In the genomic region with DNA sequence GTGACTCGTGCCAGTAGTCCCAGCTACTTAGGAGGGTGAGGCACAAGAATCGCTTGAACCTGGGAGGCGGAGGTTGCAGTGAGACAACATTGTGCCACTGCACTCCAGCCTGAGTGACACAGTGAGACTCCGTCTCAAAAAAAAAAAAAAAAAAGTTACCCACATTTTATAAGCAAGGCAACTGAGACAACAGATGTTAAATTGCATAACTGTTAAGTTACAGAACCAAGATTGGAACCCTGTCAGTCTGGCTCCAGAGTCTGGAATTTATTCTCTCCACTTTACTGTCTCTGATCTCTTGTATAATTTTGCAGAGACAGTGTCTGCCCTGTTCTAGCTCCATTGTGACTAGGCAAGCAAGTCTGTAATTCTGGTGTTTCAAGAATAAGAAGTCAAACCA, we compare ENCODE assay signal across 29 cellular contexts. TPM values are rescaled to one million over a fixed set of nuclear protein-coding genes. Genes with fewer than 3 reads are reported as not detected.
DNase-seq lines count a peak whose midpoint lies in the region; ATAC-seq and TF ChIP-seq lines count a peak whose summit lies in the region.
"Had no signal": no experiment of that assay in that cellular context is flagged by ENCODE, and none has a peak within 500 bp of the region (broad histone marks: within the 10 kb centered on the region; RNA-seq: fewer than 3 reads in every experiment).

No MANE protein-coding gene starts in this region.

- no peaks in the 10 kb centered on the region for H3K27me3 Mint-ChIP-seq in nephron progenitor cell (ENCODE audit: low read depth, poor library complexity)
- H3K27me3 Mint-ChIP-seq: activated CD8-positive, alpha-beta T cell treated with anti-CD3 and anti-CD28 coated beads for 36 hours had no signal

- RAD21 ChIA-PET in HCT116 (lab: Charles Lee; ENCODE audit: low non-redundant PET in 1 of 2, low total read pairs in 2 of 2, uncharacterized antibody in 2 of 2, unreplicated experiment in 2 of 2) = no interaction called here

- H4K20me1 ChIP-seq in HCT116 (ENCODE audit: insufficient read depth) = no peaks in the 10 kb centered on the region

- in situ Hi-C loops in Panc1 (cut with HindIII; ENCODE audit: low pct_unique_long_range_greater_than_20kb, low sequenced_read_pairs) = no loop called here

- no peak overlapping the region for H3K9ac ChIP-seq in HCT116 (ENCODE audit: low read length)

- peaks cover 12% of the 10 kb centered on the region for H3K36me3 Mint-ChIP-seq in nephron progenitor cell (ENCODE audit: low read depth)

- BruUV-seq in HCT116 (replicated peaks; lab: Mats Ljungman, UMichigan) (no TSS peak), Panc1 (replicated peaks; lab: Mats Ljungman, UMichigan) (no TSS peak)

- peaks cover 6% of the 10 kb centered on the region for H3K79me2 ChIP-seq in HCT116 (ENCODE audit: insufficient read depth, low read length)

- no peak for TF ChIP-seq CTCF in HCT116 (IDR thresholded peaks at IDR 0.05 in 2 of 3, conservative IDR thresholded peaks at IDR 0.05 in 1 of 3; ENCODE audit: borderline replicate concordance in 1 of 3, insufficient read depth in 1 of 3, low read depth in 2 of 3, low read length in 2 of 3)
- TF ChIP-seq CTCF in Panc1 (IDR thresholded peaks at IDR 0.05) = no peak
- no peak for TF ChIP-seq CTCF in sigmoid colon (IDR thresholded peaks at IDR 0.05)
- TF ChIP-seq CTCF in nephron progenitor cell (IDR thresholded peaks at IDR 0.05) = no peak

- H2AFZ ChIP-seq in HCT116 (ENCODE audit: low read depth, low read length, poor library complexity, severe bottlenecking) = no peak overlapping the region

- H3K4me3 ChIP-seq in HCT116 (replicated peaks in 1 of 2; ENCODE audit: low read depth in 1 of 2, low read length in 2 of 2) (no peak overlapping the region), Panc1 (ENCODE audit: low read depth in 2 of 2, low read length in 2 of 2) (no peak overlapping the region), sigmoid colon (no peak overlapping the region)
- H3K4me3 ChIP-seq: esophagus squamous epithelium, gastrocnemius medialis, K562, lung, MG63, right lobe of liver, tibial artery had no signal

- no peak overlapping the region for H3K4me3 Mint-ChIP-seq in nephron progenitor cell
- H3K4me3 Mint-ChIP-seq: activated CD4-positive, alpha-beta T cell treated with anti-CD3 and anti-CD28 coated beads for 36 hours; activated CD8-positive, alpha-beta T cell treated with anti-CD3 and anti-CD28 coated beads for 36 hours; activated T-helper 1 cell treated with anti-CD3 and anti-CD28 coated beads, Interleukin-12 subunit alpha, Interleukin-12 subunit beta, Interleukin-2, Interleukin-4 antibody, amounts not matched to agents 30 ng/mL and 10 ng/mL and 1 ng/mL, durations not matched to agents 14 hours and 24 hours and 36 hours; T-helper 2 cell treated with Interferon-gamma antibody and Interleukin-4, amounts not matched to agents 5 μg/mL and 100 μg/mL, for 36 hours had no signal

- POLR2A ChIA-PET in HCT116 (lab: Charles Lee) (interaction anchor here (1.5 to 1.8 kb wide), 2 partner anchors 9 to 16 kb away, joined by 3 to 11 read pairs; no protein-coding TSS in a partner anchor), Panc1 (lab: Charles Lee) (no interaction called here)

- 89 to 94% methylated on average over 4 of the region's 4 CpGs for WGBS in sigmoid colon, 2 donors

- H3K4me1 Mint-ChIP-seq in nephron progenitor cell = peaks cover 35% of the 10 kb centered on the region

- H3K36me3 ChIP-seq in HCT116 (ENCODE audit: control insufficient read depth in 1 of 2, insufficient read depth in 2 of 2, low read length in 2 of 2) (no peaks in the 10 kb centered on the region), Panc1 (ENCODE audit: control insufficient read depth, insufficient read depth, low read length) (no peaks in the 10 kb centered on the region), sigmoid colon (no peaks in the 10 kb centered on the region)
- H3K36me3 ChIP-seq: esophagus squamous epithelium, gastrocnemius medialis, MG63, right lobe of liver, tibial artery had no signal

- H3K9me3 Mint-ChIP-seq in nephron progenitor cell = peaks cover 15% of the 10 kb centered on the region
- H3K9me3 Mint-ChIP-seq: activated CD8-positive, alpha-beta T cell treated with anti-CD3 and anti-CD28 coated beads for 36 hours; activated T-helper 1 cell treated with anti-CD3 and anti-CD28 coated beads, Interleukin-12 subunit alpha, Interleukin-12 subunit beta, Interleukin-2, Interleukin-4 antibody, amounts not matched to agents 30 ng/mL and 10 ng/mL and 1 ng/mL, durations not matched to agents 14 hours and 24 hours and 36 hours; T-helper 2 cell treated with Interferon-gamma antibody and Interleukin-4, amounts not matched to agents 5 μg/mL and 100 μg/mL, for 36 hours had no signal

- no peak for TF ChIP-seq EP300 in sigmoid colon (IDR thresholded peaks at IDR 0.05)

- H3K9me3 ChIP-seq in HCT116 (ENCODE audit: control insufficient read depth in 1 of 2, insufficient read depth in 1 of 2, low read depth in 1 of 2, low read length in 2 of 2) = no peaks in the 10 kb centered on the region
- H3K9me3 ChIP-seq in Panc1 (ENCODE audit: control insufficient read depth, insufficient read depth, low read depth, low read length) = no peaks in the 10 kb centered on the region; the same call in 1 of the 2 replicates
- no peaks in the 10 kb centered on the region for H3K9me3 ChIP-seq in sigmoid colon
- H3K9me3 ChIP-seq: Caco-2, esophagus squamous epithelium, gastrocnemius medialis, MG63, right lobe of liver, tibial artery had no signal

- no peak overlapping the region for H3K27ac ChIP-seq in HCT116 (ENCODE audit: low read depth, low read length)
- peak overlapping the region; percentile 100 for H3K27ac ChIP-seq in Panc1 (ENCODE audit: low read length)
- H3K27ac ChIP-seq in sigmoid colon = peak overlapping the region in 3 of 4 donors; percentile 94 to 99 (median 98)
- H3K27ac ChIP-seq: C4-2B, gastrocnemius medialis, right lobe of liver had no signal

- no peak for ATAC-seq in HCT116
- no peak for ATAC-seq in Panc1
- peak; percentile 36 for ATAC-seq in left ventricle myocardium superior
- ATAC-seq in HG03045 (IDR thresholded peaks at IDR 0.05; ENCODE audit: unreplicated experiment) = no peak
- ATAC-seq: activated CD4-positive, alpha-beta T cell treated with anti-CD3 and anti-CD28 coated beads for 36 hours; activated CD8-positive, alpha-beta T cell treated with anti-CD3 and anti-CD28 coated beads for 36 hours; gastrocnemius medialis; K562; PC-3; right lobe of liver had no signal

- H3K4me1 ChIP-seq in HCT116 (ENCODE audit: control insufficient read depth in 1 of 2, insufficient read depth in 2 of 2, low read length in 2 of 2) (peaks cover 24 to 53% of the 10 kb centered on the region in 2 experiments), Panc1 (ENCODE audit: control insufficient read depth, insufficient read depth, low read length) (peaks cover 34% of the 10 kb centered on the region), sigmoid colon (peaks cover 0 to 48% (median 34%) of the 10 kb centered on the region in 4 donors)

- DNase-seq in HCT116 (ENCODE audit: low read depth, low spot score) (no peak), Panc1 (ENCODE audit: low read depth, low spot score) (no peak), left ventricle myocardium superior (no peak), sigmoid colon (no peak), nephron progenitor cell (no peak)
- no peak for DNase-seq in stimulated activated CD4-positive, alpha-beta T cell treated with anti-CD3 and anti-CD28 coated beads, Interleukin-2, amount 100 ng/mL, for 24 hours
- DNase-seq: activated CD4-positive, alpha-beta T cell treated with anti-CD3 and anti-CD28 coated beads for 36 hours; activated CD8-positive, alpha-beta memory T cell treated with anti-CD3 and anti-CD28 coated beads, Interleukin-2, amount 50 U/mL, for 48 hours; activated CD8-positive, alpha-beta T cell treated with anti-CD3 and anti-CD28 coated beads for 36 hours; activated naive CD4-positive, alpha-beta T cell treated with Interleukin-2 at 50 U/mL for 16 hours; Caco-2; DMS79; esophagus squamous epithelium; gastrocnemius medialis; kidney glomerular epithelial cell; MG63; NCI-H2029; NCI-H524; PC-3; right lobe of liver; SIG-M5; stimulated activated CD4-positive, alpha-beta T cell treated with anti-CD3 and anti-CD28 coated beads, Interleukin-4, amount 100 ng/mL, for 24 hours; tibial artery had no signal

- H3K27ac Mint-ChIP-seq in nephron progenitor cell = no peak overlapping the region
- H3K27ac Mint-ChIP-seq: activated CD4-positive, alpha-beta T cell treated with anti-CD3 and anti-CD28 coated beads for 36 hours; activated CD8-positive, alpha-beta T cell treated with anti-CD3 and anti-CD28 coated beads for 36 hours; activated T-helper 1 cell treated with anti-CD3 and anti-CD28 coated beads, Interleukin-12 subunit alpha, Interleukin-12 subunit beta, Interleukin-2, Interleukin-4 antibody, amounts not matched to agents 30 ng/mL and 10 ng/mL and 1 ng/mL, durations not matched to agents 14 hours and 24 hours and 36 hours; T-helper 2 cell treated with Interferon-gamma antibody and Interleukin-4, amounts not matched to agents 5 μg/mL and 100 μg/mL, for 36 hours had no signal

- no peaks in the 10 kb centered on the region for H3K27me3 ChIP-seq in HCT116 (ENCODE audit: insufficient read depth, low read length)
- no peaks in the 10 kb centered on the region for H3K27me3 ChIP-seq in Panc1 (ENCODE audit: control insufficient read depth, insufficient read depth, low read length)
- H3K27me3 ChIP-seq in sigmoid colon = no peaks in the 10 kb centered on the region
- H3K27me3 ChIP-seq: esophagus squamous epithelium, gastrocnemius medialis, MG63, right lobe of liver, tibial artery had no signal

- TF ChIP-seq POLR2A in HCT116 (IDR thresholded peaks at IDR 0.05; ENCODE audit: borderline replicate concordance, extremely low read depth, insufficient read depth, insufficient read length) (no peak), sigmoid colon (IDR thresholded peaks at IDR 0.05) (no peak)

- CTCF ChIA-PET in HCT116 (lab: Charles Lee) = no interaction called here
- CTCF ChIA-PET in Panc1 (lab: Charles Lee) = interaction anchor here (0.7 kb wide), 1 partner anchor 40 kb away, joined by 3 read pairs; no protein-coding TSS in a partner anchor

- intact Hi-C loops in HCT116 (cut with micrococcal nuclease) (no loop called here), Panc1 (cut with micrococcal nuclease; ENCODE audit: unreplicated experiment) (loop anchor here (5.0 kb wide), 1 partner anchor 43 kb away; no protein-coding TSS in a partner anchor), left ventricle myocardium superior (cut with micrococcal nuclease) (no loop called here), sigmoid colon (cut with DNase I) (no loop called here)

- TF ChIP-seq RAD21 in HCT116 (IDR thresholded peaks at IDR 0.05; ENCODE audit: low read depth) = no peak

- peak overlapping the region; percentile 15 for H3K4me2 ChIP-seq in HCT116 (ENCODE audit: low read length)

- H3K9me2 ChIP-seq in HCT116 (ENCODE audit: insufficient read depth) = no peaks in the 10 kb centered on the region

TF ChIP-seq in HCT116, 20 proteins besides CTCF, POLR2A, EP300 and RAD21 (continues in another document):
- TF ChIP-seq SP1 (IDR thresholded peaks at IDR 0.05; ENCODE audit: low read depth) (no peak), EZH2 (IDR thresholded peaks at IDR 0.05) (no peak)

RNA-seq across cellular contexts. Expression of a gene that starts 6.2 kb away (rescaled TPM):
- 366 TPM for total RNA-seq in HCT116 (2021; ENCODE audit: unreplicated experiment)
- polyA plus RNA-seq in HCT116 (2012) = 200 and 253 TPM in 2 replicates
- 803 TPM for total RNA-seq in Panc1 (2021; ENCODE audit: unreplicated experiment)
- polyA plus RNA-seq in Panc1 (2012; ENCODE audit: insufficient read length) = 484 TPM
- 551 TPM for total RNA-seq in left ventricle myocardium superior
- 1,000 to 10,000 TPM in 1 of 4 donors, 100 to 1,000 TPM in 3; 588 to 1,360 (median 919) TPM for total RNA-seq in sigmoid colon
- polyA plus RNA-seq in sigmoid colon = 100 to 1,000 TPM in 1 of 3 donors, 10 to 100 TPM in 2; 43.8 to 151 (median 50.9) TPM
